20 cellular contexts compared by ENCODE assay signal in the genomic region with DNA sequence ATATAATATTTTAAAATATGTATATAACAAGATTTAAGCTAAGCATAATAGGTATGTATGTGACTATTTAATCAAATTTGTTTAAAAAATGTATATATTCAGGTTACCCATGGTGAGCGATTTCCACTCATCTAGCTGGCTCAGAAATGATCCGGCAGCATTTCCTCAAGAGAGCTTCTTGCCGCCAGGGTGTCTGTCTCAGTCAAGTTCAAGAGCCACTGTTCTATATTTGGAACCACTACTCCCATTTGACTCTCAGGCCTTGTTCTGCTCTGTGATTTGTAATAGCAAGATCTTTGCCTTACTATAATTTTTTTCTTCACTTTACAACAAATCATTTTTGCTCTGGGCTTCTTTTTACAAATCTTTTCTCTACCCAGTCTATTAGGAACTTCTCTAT. TPM values are rescaled to one million over a fixed set of nuclear protein-coding genes. Genes with fewer than 3 reads are reported as not detected.
"Had no signal": no experiment of that assay in that cellular context is flagged by ENCODE, and none has a peak within 500 bp of the region (broad histone marks: within the 10 kb centered on the region; RNA-seq: fewer than 3 reads in every experiment).

No MANE protein-coding gene starts in this region.

- ATAC-seq: activated CD8-positive, alpha-beta T cell treated with anti-CD3 and anti-CD28 coated beads, Interleukin-2, amount 10 ng/mL, durations not matched to agents 7 days and 5 days; body of pancreas; left lobe of liver; naive thymus-derived CD8-positive, alpha-beta T cell had no signal

- H3K4me3 ChIP-seq: body of pancreas, thoracic aorta had no signal

- H3K9me3 ChIP-seq: body of pancreas, thoracic aorta had no signal

- H3K4me1 ChIP-seq: body of pancreas had no signal

- H3K27ac ChIP-seq: body of pancreas, thoracic aorta had no signal

- H3K36me3 ChIP-seq: thoracic aorta had no signal

- H3K27me3 ChIP-seq: body of pancreas had no signal

- DNase-seq: activated CD4-positive, alpha-beta T cell treated with anti-CD3 and anti-CD28 coated beads for 1 hour; activated CD4-positive, alpha-beta T cell treated with anti-CD3 and anti-CD28 coated beads, Interleukin-2, amount 50 U/mL, for 1 hour; activated CD8-positive, alpha-beta T cell treated with anti-CD3 and anti-CD28 coated beads, Interleukin-2, amount 10 ng/mL, durations not matched to agents 7 days and 5 days; activated gamma-delta T cell; anterior cingulate cortex; body of pancreas; effector CD4-positive, alpha-beta T cell; erythroblast; foreskin fibroblast; kidney; naive thymus-derived CD8-positive, alpha-beta T cell; retina; stimulated activated CD4-positive, alpha-beta T cell treated with anti-CD3 and anti-CD28 coated beads, Interleukin-4, amount 100 ng/mL, for 1 hour; stimulated activated naive CD4-positive, alpha-beta T cell had no signal

RNA-seq across cellular contexts. Expression of a gene that starts 48.7 kb away (rescaled TPM):
- total RNA-seq: activated CD8-positive, alpha-beta T cell treated with anti-CD3 and anti-CD28 coated beads, Interleukin-2, amount 10 ng/mL, durations not matched to agents 7 days and 5 days; activated T-helper 1 cell treated with anti-CD3 and anti-CD28 coated beads, Interleukin-12 subunit alpha, Interleukin-12 subunit beta, Interleukin-2, Interleukin-4 antibody, amounts not matched to agents 30 ng/mL and 10 ng/mL and 1 ng/mL, durations not matched to agents 14 hours and 24 hours and 36 hours; fibroblast of lung; posterior vena cava; T-helper 2 cell treated with Interferon-gamma antibody and Interleukin-4, amounts not matched to agents 100 ng/mL and 5 ng/mL, for 36 hours; thoracic aorta had no signal
